20 cellular contexts compared by ENCODE assay signal in the genomic region with DNA sequence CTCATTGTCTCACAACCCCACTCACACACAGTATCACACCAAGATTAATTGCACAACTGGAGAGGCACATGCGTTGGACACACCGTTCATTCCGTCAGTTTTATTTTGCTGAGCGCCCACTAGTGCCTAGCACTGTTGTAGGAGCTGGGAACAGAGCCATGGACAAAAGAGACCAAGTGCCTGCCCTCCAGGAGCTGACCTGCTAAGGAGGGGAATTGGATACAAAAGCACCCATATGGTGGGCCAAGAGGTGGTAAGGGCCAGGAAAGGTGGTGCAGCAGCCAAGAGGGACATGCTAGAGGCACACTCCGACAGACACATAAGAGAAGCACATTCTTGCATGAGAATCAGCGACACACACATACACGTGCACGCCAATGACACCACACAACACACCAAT.
DNase-seq lines count a peak whose midpoint lies in the region; ATAC-seq and TF ChIP-seq lines count a peak whose summit lies in the region.
"Had no signal": no experiment of that assay in that cellular context is flagged by ENCODE, and none has a peak within 500 bp of the region (broad histone marks: within the 10 kb centered on the region; RNA-seq: fewer than 3 reads in every experiment).

No MANE protein-coding gene starts in this region.

- H3K27me3 Mint-ChIP-seq in T-helper 1 cell treated with Interleukin-12 subunit alpha and Interleukin-12 subunit beta and Interleukin-4 antibody, amounts not matched to agents 30 μg/mL and 1 μg/mL, for 36 hours (ENCODE audit: low read depth): peaks cover 64% of the 10 kb centered on the region
- H3K27me3 Mint-ChIP-seq in stimulated activated naive B cell treated with anti-CD40 and anti-IgM and Interleukin-4, amounts not matched to agents 10 μg/mL and 1 μg/mL and 100 μg/mL, for 72 hours: peaks cover 82 to 89% of the 10 kb centered on the region in 2 donors

- peaks cover 5% of the 10 kb centered on the region for H3K9me3 ChIP-seq in iPS-15b (ENCODE audit: control insufficient read depth, insufficient read depth, low read length)
- H3K9me3 ChIP-seq: A549, pancreas, Peyer's patch, right lobe of liver, uterus had no signal

- ATAC-seq in stimulated activated naive B cell treated with anti-CD40 and anti-IgM and Interleukin-4, amounts not matched to agents 10 μg/mL and 1 μg/mL and 100 μg/mL, for 72 hours (replicated peaks): no peak
- ATAC-seq: A549 had no signal

- peak overlapping the region; percentile 60 for H3K4me3 ChIP-seq in iPS-15b (ENCODE audit: low read depth, low read length)
- H3K4me3 ChIP-seq: A549, ascending aorta, pancreas, Peyer's patch, right lobe of liver, SJCRH30, uterus had no signal

- peaks cover 2% of the 10 kb centered on the region for H3K36me3 Mint-ChIP-seq in T-helper 1 cell treated with Interleukin-12 subunit alpha and Interleukin-12 subunit beta and Interleukin-4 antibody, amounts not matched to agents 30 μg/mL and 1 μg/mL, for 36 hours (ENCODE audit: low read depth)
- H3K36me3 Mint-ChIP-seq in stimulated activated naive B cell treated with anti-CD40 and anti-IgM and Interleukin-4, amounts not matched to agents 10 μg/mL and 1 μg/mL and 100 μg/mL, for 72 hours: peaks cover 1 to 14% of the 10 kb centered on the region in 2 donors

- no peaks in the 10 kb centered on the region for H3K4me1 Mint-ChIP-seq in T-helper 1 cell treated with Interleukin-12 subunit alpha and Interleukin-12 subunit beta and Interleukin-4 antibody, amounts not matched to agents 30 μg/mL and 1 μg/mL, for 36 hours (ENCODE audit: low read depth)
- H3K4me1 Mint-ChIP-seq in stimulated activated naive B cell treated with anti-CD40 and anti-IgM and Interleukin-4, amounts not matched to agents 10 μg/mL and 1 μg/mL and 100 μg/mL, for 72 hours: peaks cover 20 to 44% of the 10 kb centered on the region in 2 donors

- peaks cover 4% of the 10 kb centered on the region for H3K9me3 Mint-ChIP-seq in T-helper 1 cell treated with Interleukin-12 subunit alpha and Interleukin-12 subunit beta and Interleukin-4 antibody, amounts not matched to agents 30 μg/mL and 1 μg/mL, for 36 hours
- H3K9me3 Mint-ChIP-seq in stimulated activated naive B cell treated with anti-CD40 and anti-IgM and Interleukin-4, amounts not matched to agents 10 μg/mL and 1 μg/mL and 100 μg/mL, for 72 hours: peaks cover 3 to 5% of the 10 kb centered on the region in 2 donors

- H3K36me3 ChIP-seq in iPS-15b (ENCODE audit: control insufficient read depth, insufficient read depth, low read length): no peaks in the 10 kb centered on the region
- H3K36me3 ChIP-seq: ascending aorta, pancreas, Peyer's patch, right lobe of liver, SJCRH30, uterus had no signal

- H3K4me1 ChIP-seq in iPS-15b (ENCODE audit: control insufficient read depth, insufficient read depth, low read length): peaks cover 24% of the 10 kb centered on the region
- H3K4me1 ChIP-seq: A549, pancreas, right lobe of liver had no signal

- no peak for DNase-seq in T-helper 1 cell
- no peak for DNase-seq in stimulated activated naive B cell treated with anti-CD40 and anti-IgM and Interleukin-4, amounts not matched to agents 10 μg/mL and 1 μg/mL and 100 μg/mL, for 72 hours
- DNase-seq in NCI-H2081 treated with DMSO at 0.1 percent for 48 hours (lab: John Stamatoyannopoulos, UW): no peak
- no peak for DNase-seq in amniotic stem cell (lab: John Stamatoyannopoulos, UW)
- DNase-seq in hypothalamus (lab: John Stamatoyannopoulos, UW): no peak
- DNase-seq: activated CD4-positive, alpha-beta T cell treated with anti-CD3 and anti-CD28 coated beads, Interleukin-2, amount 50 U/mL, for 48 hours; activated naive CD4-positive, alpha-beta T cell; effector memory CD4-positive, alpha-beta T cell; NK-92 treated with Interleukin-12 subunit alpha and Interleukin-12 subunit beta, amount 100 ng/mL, for 24 hours; pancreas; Peyer's patch; right lobe of liver; stimulated activated CD4-positive, alpha-beta T cell treated with anti-CD3 and anti-CD28 coated beads, Interleukin-15, amount 100 ng/mL, for 24 hours; uterus had no signal

- TF ChIP-seq CTCF in VCaP (conservative IDR thresholded peaks at IDR 0.05): no peak

- H3K27ac Mint-ChIP-seq in T-helper 1 cell treated with Interleukin-12 subunit alpha and Interleukin-12 subunit beta and Interleukin-4 antibody, amounts not matched to agents 30 μg/mL and 1 μg/mL, for 36 hours: peak overlapping the region; percentile 23
- H3K27ac Mint-ChIP-seq in stimulated activated naive B cell treated with anti-CD40 and anti-IgM and Interleukin-4, amounts not matched to agents 10 μg/mL and 1 μg/mL and 100 μg/mL, for 72 hours: peak overlapping the region; percentile 59

- H3K9ac ChIP-seq in iPS-15b (ENCODE audit: low read depth, low read length): no peak overlapping the region

- peak overlapping the region; percentile 21; the same call in 1 of the 2 replicates for H3K27ac ChIP-seq in VCaP
- H3K27ac ChIP-seq: A549, ascending aorta, pancreas, Peyer's patch, right lobe of liver, SJCRH30, uterus had no signal

- peaks cover 89% of the 10 kb centered on the region for H3K27me3 ChIP-seq in iPS-15b (ENCODE audit: control insufficient read depth, insufficient read depth, low read length)

- H3K4me3 Mint-ChIP-seq in T-helper 1 cell treated with Interleukin-12 subunit alpha and Interleukin-12 subunit beta and Interleukin-4 antibody, amounts not matched to agents 30 μg/mL and 1 μg/mL, for 36 hours: no peak overlapping the region
- H3K4me3 Mint-ChIP-seq in stimulated activated naive B cell treated with anti-CD40 and anti-IgM and Interleukin-4, amounts not matched to agents 10 μg/mL and 1 μg/mL and 100 μg/mL, for 72 hours: peak overlapping the region in 1 of 2 donors; percentile 29
